17 cellular contexts compared by ENCODE assay signal in the genomic region with DNA sequence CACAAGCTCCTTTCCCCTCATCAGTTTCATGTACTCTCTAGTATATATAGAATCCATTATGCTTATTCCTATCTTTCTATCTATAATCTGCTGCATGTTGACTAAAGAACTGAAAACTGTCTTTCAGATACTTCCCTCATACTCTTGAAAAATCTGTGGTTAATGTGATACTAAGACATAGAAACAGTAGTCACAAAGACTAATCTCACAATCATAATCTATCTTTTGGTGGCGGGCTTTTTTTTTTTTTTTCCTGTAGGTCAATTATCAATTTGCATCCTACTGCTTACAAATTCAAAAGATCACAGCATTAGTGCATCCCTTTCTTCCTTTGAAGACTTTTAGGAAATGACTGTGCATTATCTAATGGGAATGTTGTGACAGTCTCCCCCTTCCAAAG. TPM values are rescaled to one million over a fixed set of nuclear protein-coding genes. Genes with fewer than 3 reads are reported as not detected.
DNase-seq lines count a peak whose midpoint lies in the region; ATAC-seq and TF ChIP-seq lines count a peak whose summit lies in the region.
"Had no signal": no experiment of that assay in that cellular context is flagged by ENCODE, and none has a peak within 500 bp of the region (broad histone marks: within the 10 kb centered on the region; RNA-seq: fewer than 3 reads in every experiment).

No MANE protein-coding gene starts in this region.

- ATAC-seq in CD4-positive, CD25-positive, alpha-beta regulatory T cell (ENCODE audit: low read depth in 2 of 2) = no peak
- ATAC-seq in T-helper 17 cell (no peak), HG03439 (IDR thresholded peaks at IDR 0.05; ENCODE audit: unreplicated experiment) (no peak), HG03280 (IDR thresholded peaks at IDR 0.05; ENCODE audit: unreplicated experiment) (no peak)
- ATAC-seq: pancreas had no signal

- H3K27me3 ChIP-seq in CD4-positive, CD25-positive, alpha-beta regulatory T cell (ENCODE audit: control insufficient read depth, insufficient read depth, low read length) = no peaks in the 10 kb centered on the region
- H3K27me3 ChIP-seq: BE2C, colonic mucosa, pancreas had no signal

- H3K36me3 ChIP-seq in CD4-positive, CD25-positive, alpha-beta regulatory T cell (ENCODE audit: control insufficient read depth, insufficient read depth, low read length) = peaks cover 14% of the 10 kb centered on the region
- H3K36me3 ChIP-seq: BE2C, colonic mucosa had no signal

- peaks cover 4% of the 10 kb centered on the region for H3K27me3 Mint-ChIP-seq in CD4-positive, CD25-positive, alpha-beta regulatory T cell
- H3K27me3 Mint-ChIP-seq in T-helper 17 cell = no peaks in the 10 kb centered on the region
- H3K27me3 Mint-ChIP-seq in mesothelial cell of epicardium (ENCODE audit: low read depth) = no peaks in the 10 kb centered on the region

- peaks cover 32 to 82% (median 63%) of the 10 kb centered on the region in 4 donors for H3K4me1 Mint-ChIP-seq in CD4-positive, CD25-positive, alpha-beta regulatory T cell
- H3K4me1 Mint-ChIP-seq in T-helper 17 cell (peaks cover 49% of the 10 kb centered on the region), mesothelial cell of epicardium (peaks cover 41% of the 10 kb centered on the region)

- H3K9me3 Mint-ChIP-seq in CD4-positive, CD25-positive, alpha-beta regulatory T cell = no peaks in the 10 kb centered on the region
- no peaks in the 10 kb centered on the region for H3K9me3 Mint-ChIP-seq in mesothelial cell of epicardium

- H3K4me3 Mint-ChIP-seq in CD4-positive, CD25-positive, alpha-beta regulatory T cell = peak overlapping the region in 3 of 4 donors; percentile 10 to 86 (median 79)
- no peak overlapping the region for H3K4me3 Mint-ChIP-seq in T-helper 17 cell
- no peak overlapping the region for H3K4me3 Mint-ChIP-seq in mesothelial cell of epicardium

- peaks cover 5% of the 10 kb centered on the region for H3K36me3 Mint-ChIP-seq in CD4-positive, CD25-positive, alpha-beta regulatory T cell
- H3K36me3 Mint-ChIP-seq in T-helper 17 cell (ENCODE audit: low read depth) (peaks cover 5% of the 10 kb centered on the region), mesothelial cell of epicardium (no peaks in the 10 kb centered on the region)

- H3K9me3 ChIP-seq in CD4-positive, CD25-positive, alpha-beta regulatory T cell (ENCODE audit: control insufficient read depth in 2 of 2, low read length in 2 of 2) = no peaks in the 10 kb centered on the region
- no peaks in the 10 kb centered on the region for H3K9me3 ChIP-seq in T-helper 17 cell (ENCODE audit: control insufficient read depth, low read length, poor library complexity, severe bottlenecking)
- H3K9me3 ChIP-seq: BE2C, colonic mucosa, pancreas had no signal

- peak overlapping the region; percentile 33 for H3K4me3 ChIP-seq in CD4-positive, CD25-positive, alpha-beta regulatory T cell (ENCODE audit: low read depth, low read length)
- H3K4me3 ChIP-seq: colonic mucosa, pancreas had no signal

- TF ChIP-seq CTCF in GM10266 (IDR thresholded peaks at IDR 0.05; ENCODE audit: control insufficient read depth, insufficient read depth, low read depth, missing control alignments) (no peak), mesothelial cell of epicardium (IDR thresholded peaks at IDR 0.05; ENCODE audit: unreplicated experiment) (no peak)

- DNase-seq in CD4-positive, CD25-positive, alpha-beta regulatory T cell = no peak
- DNase-seq in GM10266 (ENCODE audit: extremely low spot score) (peak; percentile 49), T-helper 17 cell (no peak), mesothelial cell of epicardium (ENCODE audit: low spot score in 2 of 2, unreplicated experiment in 2 of 2) (no peak), GOT3 (lab: John Stamatoyannopoulos, UW) (no peak)
- DNase-seq: activated CD8-positive, alpha-beta memory T cell treated with anti-CD3 and anti-CD28 coated beads for 24 hours; BE2C; colonic mucosa; DMS 273 treated with DMSO at 0.1 percent for 48 hours; foreskin melanocyte; NCI-H1694 treated with DMSO at 0.1 percent for 48 hours; NCI-H2227 treated with DMSO at 0.1 percent for 48 hours; pancreas; stimulated activated CD4-positive, alpha-beta T cell treated with anti-CD3 and anti-CD28 coated beads, Interleukin-2, amount 100 ng/mL, for 48 hours; SW 1271 had no signal

- no peak overlapping the region for H3K27ac ChIP-seq in CD4-positive, CD25-positive, alpha-beta regulatory T cell (ENCODE audit: insufficient read depth, low read length, poor library complexity, severe bottlenecking)
- H3K27ac ChIP-seq: colonic mucosa, pancreas had no signal

- H3K27ac Mint-ChIP-seq in CD4-positive, CD25-positive, alpha-beta regulatory T cell = no peak overlapping the region
- H3K27ac Mint-ChIP-seq in T-helper 17 cell = peak overlapping the region; percentile 9
- peak overlapping the region; percentile 50 for H3K27ac Mint-ChIP-seq in mesothelial cell of epicardium

- H3K4me1 ChIP-seq in CD4-positive, CD25-positive, alpha-beta regulatory T cell (ENCODE audit: control insufficient read depth, insufficient read depth, low read length, poor library complexity, severe bottlenecking) = peaks cover 55% of the 10 kb centered on the region
- H3K4me1 ChIP-seq: BE2C had no signal

RNA-seq across cellular contexts. Expression of a gene that starts 4.7 kb away (rescaled TPM):
- total RNA-seq in CD4-positive, CD25-positive, alpha-beta regulatory T cell = 173 TPM
- polyA plus RNA-seq in CD4-positive, CD25-positive, alpha-beta regulatory T cell = 10 to 100 TPM in 3 of 4 donors, 1 to 10 TPM in 1; 9.9 to 17.2 (median 12.2) TPM
- total RNA-seq in T-helper 17 cell (100 to 1,000 TPM; 140 to 158 TPM), mesothelial cell of epicardium (206 to 222 TPM (median 215 TPM) in 3 replicates)

RNA-seq across cellular contexts. Expression of a gene that starts 45.9 kb away (rescaled TPM):
- total RNA-seq in CD4-positive, CD25-positive, alpha-beta regulatory T cell = 28.4 TPM
- 10 to 100 TPM; 17.3 to 23.5 (median 19.0) TPM for polyA plus RNA-seq in CD4-positive, CD25-positive, alpha-beta regulatory T cell
- 10 to 100 TPM; 24.2 to 32.0 TPM for total RNA-seq in T-helper 17 cell
- total RNA-seq in mesothelial cell of epicardium = 63.1 to 68.5 TPM (median 63.8 TPM) in 3 replicates

RNA-seq across cellular contexts. Expression of a gene that starts 46.2 kb away (rescaled TPM):
- 9.9 TPM for total RNA-seq in CD4-positive, CD25-positive, alpha-beta regulatory T cell
- 10 to 100 TPM; 20.1 to 22.4 (median 20.9) TPM for polyA plus RNA-seq in CD4-positive, CD25-positive, alpha-beta regulatory T cell
- 10 to 100 TPM; 17.0 to 19.8 TPM for total RNA-seq in T-helper 17 cell
- total RNA-seq in mesothelial cell of epicardium = 32.0 to 36.0 TPM (median 34.1 TPM) in 3 replicates

Comparison
In these comparisons a context has a peak if more than half of its experiments do, and no peak if none do; other contexts are left out.
1. H3K27ac Mint-ChIP-seq: peak in T-helper 17 cell (single experiment) and mesothelial cell of epicardium (single experiment); none in CD4-positive, CD25-positive, alpha-beta regulatory T cell (0 of 3).
2. H3K4me3 Mint-ChIP-seq: peak in CD4-positive, CD25-positive, alpha-beta regulatory T cell (3 of 4); none in T-helper 17 cell (single experiment) and mesothelial cell of epicardium (single experiment).